34 cellular contexts compared by ENCODE assay signal in the genomic region with DNA sequence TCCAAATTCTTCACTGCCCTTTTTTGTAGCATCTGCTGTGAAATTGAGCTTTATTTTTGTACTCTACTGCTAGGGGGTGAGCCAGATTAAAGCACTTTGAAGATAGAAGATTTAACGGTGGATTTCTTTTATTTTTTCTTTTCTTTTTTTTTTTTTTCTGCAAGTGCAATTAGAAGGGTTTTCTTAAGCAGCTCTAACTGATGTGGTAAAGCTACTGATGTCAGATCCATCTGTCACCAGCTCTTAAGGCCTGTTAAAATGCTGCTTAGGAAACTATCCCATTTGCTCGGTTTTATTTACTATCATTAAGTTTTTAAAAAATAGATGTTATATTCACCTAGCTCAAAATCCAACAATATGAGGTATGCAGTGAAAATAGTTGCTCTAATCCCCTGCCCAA. TPM values are rescaled to one million over a fixed set of nuclear protein-coding genes. Genes with fewer than 3 reads are reported as not detected.
"Had no signal": no experiment of that assay in that cellular context is flagged by ENCODE, and none has a peak within 500 bp of the region (broad histone marks: within the 10 kb centered on the region; RNA-seq: fewer than 3 reads in every experiment).

No MANE protein-coding gene starts in this region.

- H3K27me3 Mint-ChIP-seq: activated CD4-positive, alpha-beta memory T cell treated with anti-CD3 and anti-CD28 coated beads, Interleukin-2, amount 10 ng/mL, durations not matched to agents 7 days and 5 days; activated CD8-positive, alpha-beta memory T cell treated with anti-CD3 and anti-CD28 coated beads, Interleukin-2, amount 10 ng/mL, durations not matched to agents 7 days and 5 days; activated naive CD4-positive, alpha-beta T cell treated with anti-CD3 and anti-CD28 coated beads, Interleukin-2, amount 50 U/mL, for 24 hours; central memory CD8-positive, alpha-beta T cell; effector memory CD8-positive, alpha-beta T cell had no signal

- H3K4me3 Mint-ChIP-seq: activated CD4-positive, alpha-beta memory T cell treated with anti-CD3 and anti-CD28 coated beads, Interleukin-2, amount 10 ng/mL, durations not matched to agents 7 days and 5 days; activated CD8-positive, alpha-beta memory T cell treated with anti-CD3 and anti-CD28 coated beads, Interleukin-2, amount 10 ng/mL, durations not matched to agents 7 days and 5 days; activated naive CD4-positive, alpha-beta T cell treated with anti-CD3 and anti-CD28 coated beads for 36 hours; activated naive CD4-positive, alpha-beta T cell treated with anti-CD3 and anti-CD28 coated beads, Interleukin-2, amount 50 U/mL, for 24 hours; activated T-helper 1 cell treated with anti-CD3 and anti-CD28 coated beads, Interleukin-12 subunit alpha, Interleukin-12 subunit beta, Interleukin-2, Interleukin-4 antibody, amounts not matched to agents 30 ng/mL and 10 ng/mL and 1 ng/mL, durations not matched to agents 14 hours and 24 hours and 36 hours; central memory CD8-positive, alpha-beta T cell; effector memory CD8-positive, alpha-beta T cell had no signal

- DNase-seq: activated CD4-positive, alpha-beta memory T cell treated with anti-CD3 and anti-CD28 coated beads, Interleukin-2, amount 10 ng/mL, durations not matched to agents 7 days and 5 days; activated CD4-positive, alpha-beta T cell treated with anti-CD3 and anti-CD28 coated beads for 4 hours; activated CD4-positive, CD25-positive, alpha-beta regulatory T cell; activated CD4-positive, CD25-positive, alpha-beta regulatory T cell treated with anti-CD3 and anti-CD28 coated beads, Interleukin-2, amount 50 U/mL, for 72 hours; activated CD8-positive, alpha-beta memory T cell treated with anti-CD3 and anti-CD28 coated beads, Interleukin-2, amount 10 ng/mL, durations not matched to agents 7 days and 5 days; activated CD8-positive, alpha-beta memory T cell treated with anti-CD3 and anti-CD28 coated beads, Interleukin-2, amount 50 U/mL, for 4 hours; activated effector memory CD4-positive, alpha-beta T cell treated with anti-CD3 and anti-CD28 coated beads, Interleukin-2, amount 50 U/mL, for 16 hours; activated naive CD4-positive, alpha-beta T cell treated with anti-CD3 and anti-CD28 coated beads for 36 hours; activated T-cell treated with anti-CD3 and anti-CD28 coated beads, Interleukin-2, amount 50 U/mL, for 1 hour; activated T-cell treated with anti-CD3 and anti-CD28 coated beads, Interleukin-2, amount 50 U/mL, for 48 hours; amniotic stem cell; anterior cingulate cortex; brain microvascular endothelial cell; dermis blood vessel endothelial cell; effector CD4-positive, alpha-beta T cell; effector memory CD8-positive, alpha-beta T cell; erythroblast; foreskin keratinocyte; gastrocnemius medialis; glutamatergic neuron; heart left ventricle; T-helper 1 cell; T-helper 2 cell had no signal

- H3K36me3 ChIP-seq: brain microvascular endothelial cell had no signal

- H3K27ac Mint-ChIP-seq: activated CD4-positive, alpha-beta memory T cell treated with anti-CD3 and anti-CD28 coated beads, Interleukin-2, amount 10 ng/mL, durations not matched to agents 7 days and 5 days; activated CD8-positive, alpha-beta memory T cell treated with anti-CD3 and anti-CD28 coated beads, Interleukin-2, amount 10 ng/mL, durations not matched to agents 7 days and 5 days; activated naive CD4-positive, alpha-beta T cell treated with anti-CD3 and anti-CD28 coated beads for 36 hours; activated naive CD4-positive, alpha-beta T cell treated with anti-CD3 and anti-CD28 coated beads, Interleukin-2, amount 50 U/mL, for 24 hours; activated T-helper 1 cell treated with anti-CD3 and anti-CD28 coated beads, Interleukin-12 subunit alpha, Interleukin-12 subunit beta, Interleukin-2, Interleukin-4 antibody, amounts not matched to agents 30 ng/mL and 10 ng/mL and 1 ng/mL, durations not matched to agents 14 hours and 24 hours and 36 hours; activated T-helper 2 cell treated with anti-CD3 and anti-CD28 coated beads, Interferon-gamma antibody, Interleukin-2, Interleukin-4, amounts not matched to agents 10 μg/mL and 5 μg/mL and 100 μg/mL, durations not matched to agents 14 hours and 24 hours and 36 hours; effector memory CD8-positive, alpha-beta T cell had no signal

- H3K36me3 Mint-ChIP-seq: activated naive CD4-positive, alpha-beta T cell treated with anti-CD3 and anti-CD28 coated beads, Interleukin-2, amount 50 U/mL, for 24 hours had no signal

- ATAC-seq: activated CD8-positive, alpha-beta memory T cell treated with anti-CD3 and anti-CD28 coated beads, Interleukin-2, amount 10 ng/mL, durations not matched to agents 7 days and 5 days; effector memory CD8-positive, alpha-beta T cell; foreskin keratinocyte; gastrocnemius medialis; heart left ventricle had no signal

- H3K4me1 ChIP-seq: foreskin keratinocyte had no signal

- H3K4me3 ChIP-seq: coronary artery, esophagus muscularis mucosa, gastrocnemius medialis, heart left ventricle had no signal

- H3K9me3 ChIP-seq: esophagus muscularis mucosa, gastrocnemius medialis, heart left ventricle had no signal

- H3K9me3 Mint-ChIP-seq: activated CD4-positive, alpha-beta memory T cell treated with anti-CD3 and anti-CD28 coated beads, Interleukin-2, amount 10 ng/mL, durations not matched to agents 7 days and 5 days; activated naive CD4-positive, alpha-beta T cell treated with anti-CD3 and anti-CD28 coated beads for 36 hours; activated naive CD4-positive, alpha-beta T cell treated with anti-CD3 and anti-CD28 coated beads, Interleukin-2, amount 50 U/mL, for 24 hours; activated T-helper 1 cell treated with anti-CD3 and anti-CD28 coated beads, Interleukin-12 subunit alpha, Interleukin-12 subunit beta, Interleukin-2, Interleukin-4 antibody, amounts not matched to agents 30 ng/mL and 10 ng/mL and 1 ng/mL, durations not matched to agents 14 hours and 24 hours and 36 hours; activated T-helper 2 cell treated with anti-CD3 and anti-CD28 coated beads, Interferon-gamma antibody, Interleukin-2, Interleukin-4, amounts not matched to agents 10 μg/mL and 5 μg/mL and 100 μg/mL, durations not matched to agents 14 hours and 24 hours and 36 hours; central memory CD8-positive, alpha-beta T cell; effector memory CD8-positive, alpha-beta T cell had no signal

- H3K27me3 ChIP-seq: brain microvascular endothelial cell, esophagus muscularis mucosa, foreskin keratinocyte, gastrocnemius medialis, heart left ventricle had no signal

- H3K27ac ChIP-seq: brain microvascular endothelial cell, coronary artery, esophagus muscularis mucosa, foreskin keratinocyte, gastrocnemius medialis, heart left ventricle had no signal

RNA-seq across cellular contexts. Expression of gene AKAP14, which starts 17.0 kb away (rescaled TPM):
- total RNA-seq: activated CD4-positive, alpha-beta memory T cell treated with anti-CD3 and anti-CD28 coated beads, Interleukin-2, amount 10 ng/mL, durations not matched to agents 7 days and 5 days; activated CD8-positive, alpha-beta memory T cell treated with anti-CD3 and anti-CD28 coated beads for 36 hours; activated CD8-positive, alpha-beta memory T cell treated with anti-CD3 and anti-CD28 coated beads, Interleukin-2, amount 10 ng/mL, durations not matched to agents 7 days and 5 days; activated naive CD4-positive, alpha-beta T cell treated with anti-CD3 and anti-CD28 coated beads for 36 hours; activated T-helper 1 cell treated with anti-CD3 and anti-CD28 coated beads, Interleukin-12 subunit alpha, Interleukin-12 subunit beta, Interleukin-2, Interleukin-4 antibody, amounts not matched to agents 30 ng/mL and 10 ng/mL and 1 ng/mL, durations not matched to agents 14 hours and 24 hours and 36 hours; activated T-helper 2 cell treated with anti-CD3 and anti-CD28 coated beads, Interferon-gamma antibody, Interleukin-2, Interleukin-4, amounts not matched to agents 10 μg/mL and 5 μg/mL and 100 μg/mL, durations not matched to agents 14 hours and 24 hours and 36 hours; astrocyte; bronchial epithelial cell; cardiac septum; dermis blood vessel endothelial cell; esophagus muscularis mucosa; foreskin keratinocyte; gastrocnemius medialis; heart left ventricle had no signal
- polyA plus RNA-seq: adipose tissue, foreskin keratinocyte, heart left ventricle had no signal
